Comparison of ENCODE assay signal across 19 cellular contexts in genomic region chr1:117638759-117639158, GRCh38. TPM values are rescaled to one million over a fixed set of nuclear protein-coding genes. Genes with fewer than 3 reads are reported as not detected.
DNase-seq lines count a peak whose midpoint lies in the region; ATAC-seq and TF ChIP-seq lines count a peak whose summit lies in the region.
"Had no signal": no experiment of that assay in that cellular context is flagged by ENCODE, and none has a peak within 500 bp of the region (broad histone marks: within the 10 kb centered on the region; RNA-seq: fewer than 3 reads in every experiment).

No MANE protein-coding gene starts in this region.

- no peaks in the 10 kb centered on the region for H3K27me3 ChIP-seq in MM.1S (replicated peaks; ENCODE audit: insufficient read depth, low read length)
- no peaks in the 10 kb centered on the region for H3K27me3 ChIP-seq in body of pancreas
- H3K27me3 ChIP-seq: heart right ventricle had no signal

- H3K27ac ChIP-seq in MM.1S (ENCODE audit: low read length): peak overlapping the region; percentile 100
- no peak overlapping the region for H3K27ac ChIP-seq in body of pancreas
- H3K27ac ChIP-seq: heart right ventricle, HL-60 had no signal

- H3K9me3 ChIP-seq in MM.1S (replicated peaks; ENCODE audit: insufficient read depth, low read length) (no peaks in the 10 kb centered on the region), body of pancreas (no peaks in the 10 kb centered on the region)
- H3K9me3 ChIP-seq: Caco-2, heart right ventricle had no signal

- 81 to 88% methylated on average over 4 of the region's 4 CpGs for WGBS in body of pancreas, 2 donors

- peaks cover 51% of the 10 kb centered on the region for H3K4me1 Mint-ChIP-seq in stimulated activated memory B cell treated with anti-CD40 and anti-IgM and Interleukin-4, amounts not matched to agents 10 μg/mL and 1 μg/mL and 100 μg/mL, for 72 hours
- peaks cover 14% of the 10 kb centered on the region for H3K4me1 Mint-ChIP-seq in activated CD4-positive, alpha-beta T cell treated with anti-CD3 and anti-CD28 coated beads, Interleukin-2, amount 10 ng/mL, durations not matched to agents 24 days and 14 days
- H3K4me1 Mint-ChIP-seq: H9, nephron progenitor cell had no signal

- no peaks in the 10 kb centered on the region for H3K9me3 Mint-ChIP-seq in stimulated activated memory B cell treated with anti-CD40 and anti-IgM and Interleukin-4, amounts not matched to agents 10 μg/mL and 1 μg/mL and 100 μg/mL, for 72 hours
- no peaks in the 10 kb centered on the region for H3K9me3 Mint-ChIP-seq in activated CD4-positive, alpha-beta T cell treated with anti-CD3 and anti-CD28 coated beads, Interleukin-2, amount 10 ng/mL, durations not matched to agents 24 days and 14 days
- H3K9me3 Mint-ChIP-seq: activated naive CD4-positive, alpha-beta T cell treated with anti-CD3 and anti-CD28 coated beads, Interleukin-2, amount 50 U/mL, for 24 hours; H9; immature natural killer cell; memory B cell; nephron progenitor cell had no signal

- H3K4me1 ChIP-seq in MM.1S (ENCODE audit: low read length) (peaks cover 60% of the 10 kb centered on the region), body of pancreas (peaks cover 4% of the 10 kb centered on the region)
- H3K4me1 ChIP-seq: Caco-2, heart right ventricle had no signal

- H3K36me3 ChIP-seq in MM.1S (replicated peaks; ENCODE audit: insufficient read depth, low read length): no peaks in the 10 kb centered on the region
- H3K36me3 ChIP-seq in body of pancreas (replicated peaks in 1 of 2; ENCODE audit: insufficient read depth in 1 of 2, low read depth in 2 of 2): no peaks in the 10 kb centered on the region
- H3K36me3 ChIP-seq: heart right ventricle had no signal

- H3K4me3 ChIP-seq in MM.1S (ENCODE audit: low read length) (no peak overlapping the region), body of pancreas (no peak overlapping the region)
- H3K4me3 ChIP-seq: heart right ventricle had no signal

- H3K36me3 Mint-ChIP-seq in stimulated activated memory B cell treated with anti-CD40 and anti-IgM and Interleukin-4, amounts not matched to agents 10 μg/mL and 1 μg/mL and 100 μg/mL, for 72 hours: no peaks in the 10 kb centered on the region
- no peaks in the 10 kb centered on the region for H3K36me3 Mint-ChIP-seq in activated CD4-positive, alpha-beta T cell treated with anti-CD3 and anti-CD28 coated beads, Interleukin-2, amount 10 ng/mL, durations not matched to agents 24 days and 14 days (ENCODE audit: low read depth)
- H3K36me3 Mint-ChIP-seq: activated naive CD4-positive, alpha-beta T cell treated with anti-CD3 and anti-CD28 coated beads, Interleukin-2, amount 50 U/mL, for 24 hours; immature natural killer cell; memory B cell had no signal

- no peaks in the 10 kb centered on the region for H3K9me2 ChIP-seq in MM.1S (replicated peaks; ENCODE audit: insufficient read depth, low read length)

- no peaks in the 10 kb centered on the region for H4K20me1 ChIP-seq in MM.1S (ENCODE audit: insufficient read depth, low read length)

- no peak for ATAC-seq in HG03175 (IDR thresholded peaks at IDR 0.05; ENCODE audit: unreplicated experiment)
- no peak for ATAC-seq in body of pancreas
- ATAC-seq in stimulated activated memory B cell treated with anti-CD40 and anti-IgM and Interleukin-4, amounts not matched to agents 10 μg/mL and 1 μg/mL and 100 μg/mL, for 72 hours: no peak
- ATAC-seq: heart right ventricle had no signal

- H3K4me3 Mint-ChIP-seq in stimulated activated memory B cell treated with anti-CD40 and anti-IgM and Interleukin-4, amounts not matched to agents 10 μg/mL and 1 μg/mL and 100 μg/mL, for 72 hours: no peak overlapping the region
- no peak overlapping the region for H3K4me3 Mint-ChIP-seq in activated CD4-positive, alpha-beta T cell treated with anti-CD3 and anti-CD28 coated beads, Interleukin-2, amount 10 ng/mL, durations not matched to agents 24 days and 14 days
- H3K4me3 Mint-ChIP-seq: activated naive CD4-positive, alpha-beta T cell treated with anti-CD3 and anti-CD28 coated beads, Interleukin-2, amount 50 U/mL, for 24 hours; H9; immature natural killer cell; memory B cell; nephron progenitor cell had no signal

- H2AFZ ChIP-seq in MM.1S (ENCODE audit: low read length): no peak overlapping the region

- TF ChIP-seq POLR2A in body of pancreas (IDR thresholded peaks at IDR 0.05): no peak

- no peak overlapping the region for H3K4me2 ChIP-seq in MM.1S (ENCODE audit: low read depth, low read length)

- no peaks in the 10 kb centered on the region for H3K27me3 Mint-ChIP-seq in stimulated activated memory B cell treated with anti-CD40 and anti-IgM and Interleukin-4, amounts not matched to agents 10 μg/mL and 1 μg/mL and 100 μg/mL, for 72 hours
- H3K27me3 Mint-ChIP-seq in activated CD4-positive, alpha-beta T cell treated with anti-CD3 and anti-CD28 coated beads, Interleukin-2, amount 10 ng/mL, durations not matched to agents 24 days and 14 days: peaks cover 49% of the 10 kb centered on the region
- H3K27me3 Mint-ChIP-seq: memory B cell had no signal

- H3K79me2 ChIP-seq in MM.1S (ENCODE audit: low read length): peaks cover 66% of the 10 kb centered on the region

- peak; percentile 76 for DNase-seq in DMS153 (lab: John Stamatoyannopoulos, UW)
- DNase-seq in MM.1S: no peak
- peak; percentile 48 for DNase-seq in NCI-H345 treated with DMSO at 0.1 percent for 48 hours (lab: John Stamatoyannopoulos, UW; ENCODE audit: unreplicated experiment)
- DNase-seq in left kidney (ENCODE audit: low read depth, low spot score): peak; percentile 76
- DNase-seq in body of pancreas: no peak
- no peak for DNase-seq in activated CD4-positive, alpha-beta T cell treated with anti-CD3 and anti-CD28 coated beads, Interleukin-2, amount 10 ng/mL, durations not matched to agents 24 days and 14 days
- DNase-seq: activated CD4-positive, alpha-beta T cell treated with anti-CD3 and anti-CD28 coated beads, Interleukin-2, amount 50 U/mL, for 4 hours; H9; heart right ventricle; immature natural killer cell; NCI-H1930; nephron progenitor cell; SW 1271 had no signal

- no peak for TF ChIP-seq CTCF in MM.1S (IDR thresholded peaks at IDR 0.05; ENCODE audit: low read length)
- TF ChIP-seq CTCF in body of pancreas (IDR thresholded peaks at IDR 0.05): no peak

- intact Hi-C loops in body of pancreas (cut with DNase I): no loop called here
- intact Hi-C loops in activated CD4-positive, alpha-beta T cell treated with anti-CD3 and anti-CD28 coated beads, Interleukin-2, amount 10 ng/mL, durations not matched to agents 24 days and 14 days (cut with micrococcal nuclease): no loop called here

- no peak overlapping the region for H3K27ac Mint-ChIP-seq in stimulated activated memory B cell treated with anti-CD40 and anti-IgM and Interleukin-4, amounts not matched to agents 10 μg/mL and 1 μg/mL and 100 μg/mL, for 72 hours
- no peak overlapping the region for H3K27ac Mint-ChIP-seq in activated CD4-positive, alpha-beta T cell treated with anti-CD3 and anti-CD28 coated beads, Interleukin-2, amount 10 ng/mL, durations not matched to agents 24 days and 14 days
- H3K27ac Mint-ChIP-seq: activated naive CD4-positive, alpha-beta T cell treated with anti-CD3 and anti-CD28 coated beads, Interleukin-2, amount 50 U/mL, for 24 hours; H9; immature natural killer cell; memory B cell; nephron progenitor cell had no signal

- H3F3A ChIP-seq in MM.1S (ENCODE audit: insufficient read depth, low read length): peaks cover 19% of the 10 kb centered on the region

- peak overlapping the region; percentile 49; the same call in 1 of the 2 replicates for H3K9ac ChIP-seq in MM.1S (ENCODE audit: low read length)

RNA-seq across cellular contexts. Expression of gene TENT5C, which starts 32.9 kb away (rescaled TPM):
- 10 to 100 TPM; 30.0 to 39.7 TPM for total RNA-seq in body of pancreas
- total RNA-seq in activated CD4-positive, alpha-beta T cell treated with anti-CD3 and anti-CD28 coated beads, Interleukin-2, amount 10 ng/mL, durations not matched to agents 24 days and 14 days: 3.1 and 3.5 TPM in 2 replicates

Comparison
In these comparisons a context has a peak if more than half of its experiments do, and no peak if none do; other contexts are left out.
1. DNase-seq: peak in DMS153 (single experiment), NCI-H345 treated with DMSO at 0.1 percent for 48 hours (single experiment) and left kidney (single experiment); none in MM.1S (single experiment), body of pancreas (0 of 4) and activated CD4-positive, alpha-beta T cell treated with anti-CD3 and anti-CD28 coated beads, Interleukin-2, amount 10 ng/mL, durations not matched to agents 24 days and 14 days (single experiment).